In the genomic region with DNA sequence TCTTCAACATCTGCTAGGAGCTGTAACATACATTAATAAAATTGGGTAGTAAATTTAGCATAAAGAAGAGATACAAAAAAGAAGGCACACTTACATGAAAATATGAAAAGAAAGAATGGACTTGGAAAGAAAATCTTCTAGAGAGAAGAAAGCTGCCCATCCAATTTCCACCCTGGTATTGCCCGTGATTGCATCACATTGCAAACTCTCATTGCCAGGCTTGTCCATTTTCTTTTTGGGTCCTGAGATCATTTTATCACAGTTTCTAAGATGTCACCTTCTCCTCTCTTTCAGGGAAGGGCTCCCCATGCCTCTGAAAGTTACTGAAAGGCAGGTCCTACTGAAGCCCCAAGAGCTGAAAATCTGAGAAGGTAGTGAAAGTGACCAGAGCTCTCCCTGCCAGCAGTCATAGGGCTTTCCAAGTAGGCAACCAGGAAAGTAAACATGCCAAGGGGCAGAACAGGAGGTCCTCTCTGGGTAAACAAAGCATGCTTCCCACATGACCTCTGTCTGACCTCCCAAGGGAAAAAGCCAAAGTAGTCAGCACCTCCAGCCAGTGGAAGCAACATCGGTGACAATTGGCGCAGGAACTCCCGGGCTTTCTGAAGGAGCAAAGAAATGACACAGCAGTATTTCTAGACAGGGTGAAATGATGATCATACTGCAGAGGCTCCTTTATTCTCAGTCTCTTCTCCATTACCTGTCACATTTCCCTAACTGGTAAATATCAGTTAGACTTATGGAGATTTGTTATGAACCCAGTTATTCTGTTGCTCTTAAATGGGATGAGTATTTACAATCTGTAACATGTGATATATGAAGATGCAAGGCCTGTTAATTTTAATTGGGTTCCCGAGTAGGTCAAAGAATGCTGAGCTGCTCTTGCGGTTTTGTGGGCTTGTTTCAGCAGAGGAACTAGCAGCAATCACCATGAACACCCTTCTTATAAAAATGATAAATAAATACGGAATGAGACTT, we compare ENCODE assay signal across 11 cellular contexts.
DNase-seq lines count a peak whose midpoint lies in the region; ATAC-seq, FAIRE-seq and TF ChIP-seq lines count a peak whose summit lies in the region.
"Had no signal": no experiment of that assay in that cellular context is flagged by ENCODE, and none has a peak within 500 bp of the region (broad histone marks: within the 10 kb centered on the region; RNA-seq: fewer than 3 reads in every experiment).

No MANE protein-coding gene starts in this region.

- intact Hi-C loops in PC-9 (cut with micrococcal nuclease; ENCODE audit: unreplicated experiment) = loop anchor here (1.0 to 2.0 kb wide), 9 partner anchors 22 to 569 kb away; no protein-coding TSS in a partner anchor
- intact Hi-C loops in pancreas (cut with DNase I) = no loop called here
- intact Hi-C loops in CD8-positive, alpha-beta T cell (cut with DNase I, micrococcal nuclease) = no loop called here

- H2BK15ac ChIP-seq in H1 (ENCODE audit: low read length) = no peak overlapping the region

- H3K79me2 ChIP-seq in PC-9 (ENCODE audit: low read depth) = no peaks in the 10 kb centered on the region
- no peaks in the 10 kb centered on the region for H3K79me2 ChIP-seq in H1 (ENCODE audit: control insufficient read depth in 1 of 2, insufficient read depth in 2 of 2, low read length in 2 of 2)

- H2BK20ac ChIP-seq in H1 (ENCODE audit: low read length) = no peak overlapping the region

- no peak overlapping the region for H3K4ac ChIP-seq in H1 (replicated peaks; ENCODE audit: insufficient read length, low read depth, low read length)

- no peak overlapping the region for H3K23ac ChIP-seq in H1 (ENCODE audit: insufficient read length)

- no peaks in the 10 kb centered on the region for H3K36me3 Mint-ChIP-seq in CD8-positive, alpha-beta T cell
- H3K36me3 Mint-ChIP-seq: immature natural killer cell had no signal

- no peak overlapping the region for H2AK5ac ChIP-seq in H1 (ENCODE audit: low read depth, low read length)

- no peak for FAIRE-seq in H1 (lab: Jason Lieb, UNC)
- no peak for FAIRE-seq in pancreas (lab: Jason Lieb, UNC)
- FAIRE-seq: TTC549 had no signal

- no peaks in the 10 kb centered on the region for H3K36me3 ChIP-seq in PC-9 (ENCODE audit: low read depth)
- H3K36me3 ChIP-seq in H1 (ENCODE audit: control insufficient read depth in 2 of 4, insufficient read depth in 4 of 4, low read length in 3 of 4) = no peaks in the 10 kb centered on the region
- no peaks in the 10 kb centered on the region for H3K36me3 ChIP-seq in pancreas
- no peaks in the 10 kb centered on the region for H3K36me3 ChIP-seq in CD8-positive, alpha-beta T cell (ENCODE audit: insufficient read depth, low read length)

- H3K18ac ChIP-seq in H1 (ENCODE audit: extremely low read depth, low read length) = no peak overlapping the region

- H3K56ac ChIP-seq in H1 (replicated peaks; ENCODE audit: insufficient read length, low read depth, low read length) = no peak overlapping the region

- peaks cover 24% of the 10 kb centered on the region for H3F3A ChIP-seq in PC-9 (ENCODE audit: insufficient read depth, low read depth)

- H3K4me1 Mint-ChIP-seq in CD8-positive, alpha-beta T cell (ENCODE audit: low read depth) = no peaks in the 10 kb centered on the region
- H3K4me1 Mint-ChIP-seq: immature natural killer cell had no signal

- H3K9me2 ChIP-seq in PC-9 (ENCODE audit: insufficient read depth) = no peaks in the 10 kb centered on the region

- H4K91ac ChIP-seq in H1 (replicated peaks; ENCODE audit: insufficient read length, low read length) = no peak overlapping the region

- H3K4me2 ChIP-seq in PC-9 (peak overlapping the region; percentile 71), H1 (ENCODE audit: insufficient read depth in 1 of 2, low read depth in 2 of 2, low read length in 2 of 2) (no peak overlapping the region)

- TSS peak; percentile 97 for BruUV-seq in PC-9 (replicated peaks; lab: Mats Ljungman, UMichigan)

- H4K20me1 ChIP-seq in PC-9 (ENCODE audit: insufficient read depth) (no peaks in the 10 kb centered on the region), H1 (replicated peaks in 1 of 2; ENCODE audit: control insufficient read depth in 1 of 2, insufficient read depth in 2 of 2, low read length in 2 of 2) (no peaks in the 10 kb centered on the region)

- ATAC-seq in pancreas = peak in 3 of 4 donors; percentile 24 to 66 (median 38)
- ATAC-seq in CD8-positive, alpha-beta T cell = no peak

- H3K9me3 ChIP-seq in PC-9 (ENCODE audit: insufficient read depth, low read depth) = no peaks in the 10 kb centered on the region
- H3K9me3 ChIP-seq in H1 (ENCODE audit: insufficient read depth in 2 of 2, low read depth in 1 of 2, low read length in 1 of 2) = peaks cover 0 to 5% of the 10 kb centered on the region in 2 experiments; a peak in 1 of 4 replicates
- no peaks in the 10 kb centered on the region for H3K9me3 ChIP-seq in pancreas
- no peaks in the 10 kb centered on the region for H3K9me3 ChIP-seq in CD8-positive, alpha-beta T cell (ENCODE audit: low read length)

- H3K4me1 ChIP-seq in PC-9 (replicated peaks; ENCODE audit: insufficient read depth) = peaks cover 48% of the 10 kb centered on the region
- H3K4me1 ChIP-seq in H1 (replicated peaks in 1 of 4; ENCODE audit: control insufficient read depth in 3 of 4, insufficient read depth in 4 of 4, low read length in 3 of 4) = no peaks in the 10 kb centered on the region; a peak in 1 of 7 replicates
- peaks cover 0 to 11% (median 3%) of the 10 kb centered on the region in 3 donors for H3K4me1 ChIP-seq in pancreas
- H3K4me1 ChIP-seq in CD8-positive, alpha-beta T cell (ENCODE audit: insufficient read depth, low read length) = no peaks in the 10 kb centered on the region

- no peaks in the 10 kb centered on the region for H3K27me3 ChIP-seq in PC-9 (ENCODE audit: insufficient read depth, low read depth)
- no peaks in the 10 kb centered on the region for H3K27me3 ChIP-seq in H1 (replicated peaks in 1 of 4; ENCODE audit: control insufficient read depth in 3 of 4, extremely low read depth in 1 of 4, insufficient read depth in 3 of 4, low read length in 3 of 4)
- H3K27me3 ChIP-seq in pancreas = no peaks in the 10 kb centered on the region
- H3K27me3 ChIP-seq in CD8-positive, alpha-beta T cell (ENCODE audit: insufficient read depth, low read length) = no peaks in the 10 kb centered on the region

- H2AFZ ChIP-seq in PC-9 (peak overlapping the region; percentile 53; the same call in 1 of the 2 replicates), H1 (ENCODE audit: low read length) (0 out of 2 replicates have a peak overlapping the region, but pooled peaks have one; percentile 34)

- no peak overlapping the region for H3K14ac ChIP-seq in H1 (ENCODE audit: insufficient read length)

- no peak for TF ChIP-seq EP300 in H1 (IDR thresholded peaks at IDR 0.05; ENCODE audit: borderline replicate concordance in 1 of 2, low read depth in 2 of 2, low read length in 2 of 2)

- POLR2A ChIA-PET in PC-9 (lab: Charles Lee; ENCODE audit: unreplicated experiment) (interaction anchor here (0.5 to 1.5 kb wide), 7 partner anchors 17 to 579 kb away, joined by 3 to 11 read pairs (median 3); a partner anchor contains a TSS), H1 (lab: Charles Lee; ENCODE audit: partially characterized antibody) (no interaction called here)
- POLR2A ChIA-PET in CD8-positive, alpha-beta T cell (lab: Charles Lee) = no interaction called here

- no peak overlapping the region for H2BK12ac ChIP-seq in H1 (ENCODE audit: low read depth, low read length)

- peaks cover 3% of the 10 kb centered on the region for H3K9me3 Mint-ChIP-seq in CD8-positive, alpha-beta T cell

- no peak overlapping the region for H3K4me3 Mint-ChIP-seq in CD8-positive, alpha-beta T cell
- H3K4me3 Mint-ChIP-seq: immature natural killer cell had no signal

- H3K9ac ChIP-seq in H1 (replicated peaks in 1 of 4; ENCODE audit: extremely low read depth in 1 of 4, low read depth in 3 of 4, low read length in 3 of 4) = no peak overlapping the region

- DNase-seq in Daoy (ENCODE audit: low read depth) = peak; percentile 74
- DNase-seq in PC-9 = peak; percentile 86 to 93
- no peak for DNase-seq in H1 (ENCODE audit: low read depth in 1 of 2, low spot score in 2 of 2)
- peak in 2 of 6 donors; percentile 21 to 29 for DNase-seq in pancreas
- no peak for DNase-seq in activated effector memory CD4-positive, alpha-beta T cell treated with anti-CD3 and anti-CD28 coated beads, Interleukin-2, amount 50 U/mL, for 16 hours
- DNase-seq in RPMI8226 = no peak
- no peak for DNase-seq in NCI-H526 treated with DMSO at 0.1 percent for 48 hours (lab: John Stamatoyannopoulos, UW)
- DNase-seq in CD8-positive, alpha-beta T cell = no peak
- DNase-seq: immature natural killer cell, NCI-H226 had no signal

- H3K23me2 ChIP-seq in H1 (ENCODE audit: low read depth, low read length) = no peaks in the 10 kb centered on the region

- H3K27ac ChIP-seq in PC-9 (peak overlapping the region; percentile 98), H1 (ENCODE audit: low read depth, low read length) (no peak overlapping the region), pancreas (no peak overlapping the region)
- H3K27ac ChIP-seq in CD8-positive, alpha-beta T cell (ENCODE audit: low read depth, low read length) = no peak overlapping the region

- H4K8ac ChIP-seq in H1 (ENCODE audit: extremely low read depth, insufficient read depth, low read length) = no peak overlapping the region

- CTCF ChIA-PET in PC-9 (lab: Charles Lee) = interaction anchor here (0.6 kb wide), 1 partner anchor 23 kb away, joined by 4 read pairs; no protein-coding TSS in a partner anchor
- CTCF ChIA-PET in H1 (lab: Charles Lee; ENCODE audit: partially characterized antibody) = no interaction called here
- CTCF ChIA-PET in CD8-positive, alpha-beta T cell (lab: Charles Lee) = no interaction called here

- no peaks in the 10 kb centered on the region for H3K79me1 ChIP-seq in H1 (ENCODE audit: low read depth, low read length)

- H4K5ac ChIP-seq in H1 (ENCODE audit: insufficient read length, low read depth, low read length) = no peak overlapping the region

- no peaks in the 10 kb centered on the region for H3K27me3 Mint-ChIP-seq in CD8-positive, alpha-beta T cell (ENCODE audit: low read depth)

- TF ChIP-seq RAD21 in H1 (IDR thresholded peaks at IDR 0.05 in 1 of 2, conservative IDR thresholded peaks at IDR 0.05 in 1 of 2; ENCODE audit: low read depth in 2 of 2, low read length in 2 of 2) = no peak

- 95% methylated on average over 7 of the region's 7 CpGs; no CpG with 5 or more reads in 1 of the 2 experiments for WGBS in H1 (ENCODE audit: extremely low coverage in 1 of 2, insufficient coverage in 1 of 2, insufficient read length in 1 of 2, insufficient replicate concordance in 2 of 2, low coverage in 1 of 2, low lambda C conversion rate in 2 of 2, missing lambda C conversion rate in 1 of 2), 2 experiments
- 83 to 89% methylated on average over 7 of the region's 7 CpGs for WGBS in pancreas, 2 donors

- TF ChIP-seq CTCF in PC-9 (conservative IDR thresholded peaks at IDR 0.05) (no peak), H1 (IDR thresholded peaks at IDR 0.05; ENCODE audit: control extremely low read depth in 1 of 3, insufficient read depth in 1 of 3, low read depth in 1 of 3, low read length in 3 of 3) (no peak), pancreas (IDR thresholded peaks at IDR 0.05) (no peak)
- TF ChIP-seq CTCF in CD8-positive, alpha-beta T cell (IDR thresholded peaks at IDR 0.05) = no peak

- H2BK120ac ChIP-seq in H1 (replicated peaks; ENCODE audit: low read depth, low read length) = no peak overlapping the region

- no peak overlapping the region; the same call in 1 of the 2 replicates for H2BK5ac ChIP-seq in H1 (ENCODE audit: low read depth, low read length)

- H3K4me3 ChIP-seq in PC-9 (peak overlapping the region; percentile 44; the same call in 1 of the 2 replicates), H1 (ENCODE audit: extremely low read depth in 1 of 4, insufficient read depth in 2 of 4, low read depth in 3 of 4, low read length in 4 of 4) (no peak overlapping the region), pancreas (no peak overlapping the region)
- no peak overlapping the region for H3K4me3 ChIP-seq in CD8-positive, alpha-beta T cell (ENCODE audit: low read depth, low read length)

- no peak overlapping the region for H3K27ac Mint-ChIP-seq in CD8-positive, alpha-beta T cell
- H3K27ac Mint-ChIP-seq: immature natural killer cell had no signal

- no peak for TF ChIP-seq POLR2A in H1 (IDR thresholded peaks at IDR 0.05; ENCODE audit: control extremely low read depth in 1 of 2, low read depth in 2 of 2, low read length in 2 of 2)

Comparison
In these comparisons a context has a peak if more than half of its experiments do, and no peak if none do; other contexts are left out.
1. DNase-seq: peak in Daoy (single experiment) and PC-9 (2 of 2); none in H1 (0 of 2), activated effector memory CD4-positive, alpha-beta T cell treated with anti-CD3 and anti-CD28 coated beads, Interleukin-2, amount 50 U/mL, for 16 hours (single experiment), RPMI8226 (single experiment), NCI-H526 treated with DMSO at 0.1 percent for 48 hours (single experiment) and CD8-positive, alpha-beta T cell (0 of 7).